In genomic region chr13:71477735-71478134, GRCh38 we compare ENCODE assay signal across 13 cellular contexts.
DNase-seq lines count a peak whose midpoint lies in the region; ATAC-seq lines count a peak whose summit lies in the region.
"Had no signal": no experiment of that assay in that cellular context is flagged by ENCODE, and none has a peak within 500 bp of the region (broad histone marks: within the 10 kb centered on the region; RNA-seq: fewer than 3 reads in every experiment).

No MANE protein-coding gene starts in this region.

- H3K4me1 ChIP-seq in iPS DF 6.9 (ENCODE audit: control insufficient read depth, insufficient read depth, low read length), result no peaks in the 10 kb centered on the region

- H3K4me3 ChIP-seq in H7 (ENCODE audit: insufficient read depth, low read depth, low read length), result no peak overlapping the region
- H3K4me3 ChIP-seq in SK-N-MC, result 0 out of 2 replicates have a peak overlapping the region, but pooled peaks have one; percentile 25
- H3K4me3 ChIP-seq in iPS DF 6.9 (ENCODE audit: low read length), result no peak overlapping the region
- H3K4me3 ChIP-seq: ovary had no signal

- no CpG with 5 or more reads among the region's 6 CpGs for WGBS in iPS DF 6.9 (ENCODE audit: insufficient coverage, insufficient read length)

- DNase-seq in AML-193 (lab: John Stamatoyannopoulos, UW), result peak; percentile 5 to 21
- peak; percentile 2 for DNase-seq in H7
- DNase-seq in SK-N-MC (ENCODE audit: low read depth, low spot score), result no peak
- peak; percentile 1 for DNase-seq in iPS DF 6.9 (ENCODE audit: low read depth, low spot score)
- no peak for DNase-seq in DMS79 (lab: John Stamatoyannopoulos, UW)
- no peak for DNase-seq in Ammon's horn (ENCODE audit: low spot score)
- DNase-seq in DMS153 treated with DMSO at 0.1 percent for 48 hours (lab: John Stamatoyannopoulos, UW; ENCODE audit: unreplicated experiment), result no peak
- DNase-seq: activated T-cell treated with anti-CD3 and anti-CD28 coated beads, Interleukin-2, amount 50 U/mL, for 1 hour; DMS153; NCI-H446 treated with DMSO at 0.1 percent for 48 hours; ovary; stimulated activated CD4-positive, alpha-beta T cell treated with anti-CD3 and anti-CD28 coated beads, Interleukin-4, amount 100 ng/mL, for 4 hours had no signal

- H3K9ac ChIP-seq in SK-N-MC (ENCODE audit: insufficient read length), result no peak overlapping the region

- H3K9me3 ChIP-seq in SK-N-MC (ENCODE audit: low read depth, low read length) (no peaks in the 10 kb centered on the region), iPS DF 6.9 (ENCODE audit: control insufficient read depth, insufficient read depth, low read length) (no peaks in the 10 kb centered on the region)
- H3K9me3 ChIP-seq: ovary had no signal

- no peaks in the 10 kb centered on the region for H3K36me3 ChIP-seq in H7 (replicated peaks; ENCODE audit: control insufficient read depth, insufficient read depth, low read length)
- H3K36me3 ChIP-seq in SK-N-MC (ENCODE audit: insufficient read depth, low read length), result no peaks in the 10 kb centered on the region
- H3K36me3 ChIP-seq in iPS DF 6.9 (ENCODE audit: control insufficient read depth, insufficient read depth, low read length), result no peaks in the 10 kb centered on the region
- H3K36me3 ChIP-seq: ovary had no signal

- no peaks in the 10 kb centered on the region for H3K27me3 ChIP-seq in H7 (ENCODE audit: control insufficient read depth, insufficient read depth, low read length)
- H3K27me3 ChIP-seq in iPS DF 6.9 (ENCODE audit: control insufficient read depth, insufficient read depth, low read length), result no peaks in the 10 kb centered on the region
- H3K27me3 ChIP-seq: ovary had no signal

- no peak for ATAC-seq in HG03571 (IDR thresholded peaks at IDR 0.05; ENCODE audit: unreplicated experiment)

- H3K27ac ChIP-seq in SK-N-MC, result no peak overlapping the region
- H3K27ac ChIP-seq in iPS DF 6.9 (ENCODE audit: low read length), result no peak overlapping the region
- H3K27ac ChIP-seq: ovary had no signal

Comparison
In these comparisons a context has a peak if more than half of its experiments do, and no peak if none do; other contexts are left out.
1. DNase-seq: peak in AML-193 (2 of 2), H7 (single experiment) and iPS DF 6.9 (single experiment); none in SK-N-MC (single experiment), DMS79 (single experiment), Ammon's horn (single experiment) and DMS153 treated with DMSO at 0.1 percent for 48 hours (single experiment).